ENCODE assay signal across 9 cellular contexts in genomic region chr5:169650701-169651331, GRCh38. TPM values are rescaled to one million over a fixed set of nuclear protein-coding genes. Genes with fewer than 3 reads are reported as not detected.
DNase-seq lines count a peak whose midpoint lies in the region; ATAC-seq, FAIRE-seq and TF ChIP-seq lines count a peak whose summit lies in the region.
"Had no signal": no experiment of that assay in that cellular context is flagged by ENCODE, and none has a peak within 500 bp of the region (broad histone marks: within the 10 kb centered on the region; RNA-seq: fewer than 3 reads in every experiment).

No MANE protein-coding gene starts in this region.

- peak; percentile 26 for DNase-seq in activated CD4-positive, alpha-beta T cell treated with anti-CD3 and anti-CD28 coated beads for 48 hours
- DNase-seq in activated CD4-positive, alpha-beta T cell treated with anti-CD3 and anti-CD28 coated beads for 1 hour = no peak
- DNase-seq in RCC 7860 (ENCODE audit: low spot score) (peak; percentile 71), hepatic stellate cell (ENCODE audit: low spot score) (peak; percentile 73), NCI-H1105 treated with DMSO at 0.1 percent for 48 hours (lab: John Stamatoyannopoulos, UW) (no peak), ascending aorta (ENCODE audit: low spot score in 2 of 2) (no peak), NCI-H1436 (lab: John Stamatoyannopoulos, UW) (no peak)

- H3K27me3 ChIP-seq in ascending aorta = no peaks in the 10 kb centered on the region

- no peak for TF ChIP-seq CTCF in ascending aorta (IDR thresholded peaks at IDR 0.05)

- H3K27ac ChIP-seq in ascending aorta = no peak overlapping the region
- H3K27ac ChIP-seq: C4-2B had no signal

- peak; percentile 59 for FAIRE-seq in RCC 7860 (lab: Jason Lieb, UNC)

- no peak overlapping the region for H3K4me3 ChIP-seq in ascending aorta

- H3K36me3 ChIP-seq in ascending aorta = no peaks in the 10 kb centered on the region

- intact Hi-C loops in ascending aorta (cut with DNase I) = no loop called here

- H3K4me1 ChIP-seq in ascending aorta = no peaks in the 10 kb centered on the region

- ATAC-seq in HG02798 (IDR thresholded peaks at IDR 0.05; ENCODE audit: poor library complexity, unreplicated experiment) = peak; percentile 42

- no peaks in the 10 kb centered on the region for H3K9me3 ChIP-seq in ascending aorta

RNA-seq across cellular contexts. Expression of gene DOCK2, which starts 13.7 kb away (rescaled TPM):
- 33.1 TPM for total RNA-seq in ascending aorta

Comparison
In these comparisons a context has a peak if more than half of its experiments do, and no peak if none do; other contexts are left out.
1. DNase-seq: peak in activated CD4-positive, alpha-beta T cell treated with anti-CD3 and anti-CD28 coated beads for 48 hours (single experiment), RCC 7860 (single experiment) and hepatic stellate cell (single experiment); none in activated CD4-positive, alpha-beta T cell treated with anti-CD3 and anti-CD28 coated beads for 1 hour (single experiment), NCI-H1105 treated with DMSO at 0.1 percent for 48 hours (single experiment), ascending aorta (0 of 2) and NCI-H1436 (single experiment).